Comparison of ENCODE assay signal across 1 cellular context in genomic region chr12:108675792-108676191, GRCh38.
TF ChIP-seq lines count a peak whose summit lies in the region.

No MANE protein-coding gene starts in this region.

TF ChIP-seq in K562, 482 proteins besides CTCF, POLR2A, EP300 and RAD21:
- TF ChIP-seq NR2C1 (IDR thresholded peaks at IDR 0.05) (peak; percentile 82), NR2C1 (tag; IDR thresholded peaks at IDR 0.05) (peak; percentile 88), CREB3L1 (IDR thresholded peaks at IDR 0.05; ENCODE audit: borderline replicate concordance, low read depth) (no peak)
